Comparison of ENCODE assay signal across 2 cellular contexts in the genomic region with DNA sequence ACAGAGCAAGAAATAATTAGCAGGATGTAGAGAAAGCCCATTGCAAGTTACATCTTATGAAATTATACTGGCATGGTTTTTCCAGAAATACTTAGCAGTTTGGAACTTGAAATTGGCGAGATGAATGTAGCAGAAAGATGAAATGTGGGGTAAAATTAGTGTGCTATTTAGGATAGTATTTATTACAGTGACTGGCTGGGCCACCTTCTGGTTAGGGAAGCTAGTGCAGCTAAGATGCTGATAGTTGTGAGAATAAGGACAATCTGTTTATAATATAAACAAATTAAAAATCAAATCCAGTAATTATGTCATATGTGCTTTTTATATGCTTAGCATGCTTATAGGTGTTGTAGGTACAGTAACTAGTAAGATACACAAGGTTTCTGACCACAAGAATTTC.
TF ChIP-seq lines count a peak whose summit lies in the region.

No MANE protein-coding gene starts in this region.

TF ChIP-seq in HCT116, 20 proteins besides CTCF, POLR2A, EP300 and RAD21 (continued from another document):
- TF ChIP-seq, protein P1, sequence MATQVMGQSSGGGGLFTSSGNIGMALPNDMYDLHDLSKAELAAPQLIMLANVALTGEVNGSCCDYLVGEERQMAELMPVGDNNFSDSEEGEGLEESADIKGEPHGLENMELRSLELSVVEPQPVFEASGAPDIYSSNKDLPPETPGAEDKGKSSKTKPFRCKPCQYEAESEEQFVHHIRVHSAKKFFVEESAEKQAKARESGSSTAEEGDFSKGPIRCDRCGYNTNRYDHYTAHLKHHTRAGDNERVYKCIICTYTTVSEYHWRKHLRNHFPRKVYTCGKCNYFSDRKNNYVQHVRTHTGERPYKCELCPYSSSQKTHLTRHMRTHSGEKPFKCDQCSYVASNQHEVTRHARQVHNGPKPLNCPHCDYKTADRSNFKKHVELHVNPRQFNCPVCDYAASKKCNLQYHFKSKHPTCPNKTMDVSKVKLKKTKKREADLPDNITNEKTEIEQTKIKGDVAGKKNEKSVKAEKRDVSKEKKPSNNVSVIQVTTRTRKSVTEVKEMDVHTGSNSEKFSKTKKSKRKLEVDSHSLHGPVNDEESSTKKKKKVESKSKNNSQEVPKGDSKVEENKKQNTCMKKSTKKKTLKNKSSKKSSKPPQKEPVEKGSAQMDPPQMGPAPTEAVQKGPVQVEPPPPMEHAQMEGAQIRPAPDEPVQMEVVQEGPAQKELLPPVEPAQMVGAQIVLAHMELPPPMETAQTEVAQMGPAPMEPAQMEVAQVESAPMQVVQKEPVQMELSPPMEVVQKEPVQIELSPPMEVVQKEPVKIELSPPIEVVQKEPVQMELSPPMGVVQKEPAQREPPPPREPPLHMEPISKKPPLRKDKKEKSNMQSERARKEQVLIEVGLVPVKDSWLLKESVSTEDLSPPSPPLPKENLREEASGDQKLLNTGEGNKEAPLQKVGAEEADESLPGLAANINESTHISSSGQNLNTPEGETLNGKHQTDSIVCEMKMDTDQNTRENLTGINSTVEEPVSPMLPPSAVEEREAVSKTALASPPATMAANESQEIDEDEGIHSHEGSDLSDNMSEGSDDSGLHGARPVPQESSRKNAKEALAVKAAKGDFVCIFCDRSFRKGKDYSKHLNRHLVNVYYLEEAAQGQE (IDR thresholded peaks at IDR 0.05; ENCODE audit: low read depth), result no peak
- TF ChIP-seq CEBPB (IDR thresholded peaks at IDR 0.05; ENCODE audit: low read depth) (no peak), FOSL1 (IDR thresholded peaks at IDR 0.05; ENCODE audit: low read depth) (no peak)
- TF ChIP-seq, protein P2, sequence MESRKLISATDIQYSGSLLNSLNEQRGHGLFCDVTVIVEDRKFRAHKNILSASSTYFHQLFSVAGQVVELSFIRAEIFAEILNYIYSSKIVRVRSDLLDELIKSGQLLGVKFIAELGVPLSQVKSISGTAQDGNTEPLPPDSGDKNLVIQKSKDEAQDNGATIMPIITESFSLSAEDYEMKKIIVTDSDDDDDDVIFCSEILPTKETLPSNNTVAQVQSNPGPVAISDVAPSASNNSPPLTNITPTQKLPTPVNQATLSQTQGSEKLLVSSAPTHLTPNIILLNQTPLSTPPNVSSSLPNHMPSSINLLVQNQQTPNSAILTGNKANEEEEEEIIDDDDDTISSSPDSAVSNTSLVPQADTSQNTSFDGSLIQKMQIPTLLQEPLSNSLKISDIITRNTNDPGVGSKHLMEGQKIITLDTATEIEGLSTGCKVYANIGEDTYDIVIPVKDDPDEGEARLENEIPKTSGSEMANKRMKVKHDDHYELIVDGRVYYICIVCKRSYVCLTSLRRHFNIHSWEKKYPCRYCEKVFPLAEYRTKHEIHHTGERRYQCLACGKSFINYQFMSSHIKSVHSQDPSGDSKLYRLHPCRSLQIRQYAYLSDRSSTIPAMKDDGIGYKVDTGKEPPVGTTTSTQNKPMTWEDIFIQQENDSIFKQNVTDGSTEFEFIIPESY (IDR thresholded peaks at IDR 0.05; ENCODE audit: extremely low read depth, insufficient replicate concordance, low read length), result no peak

TF ChIP-seq in liver, 16 proteins besides CTCF, POLR2A, EP300 and RAD21 (continued from another document):
- TF ChIP-seq, protein P1 (IDR thresholded peaks at IDR 0.05), result no peak
- no peak for TF ChIP-seq EGR1 (IDR thresholded peaks at IDR 0.05; ENCODE audit: low read depth in 2 of 2)
- no peak for TF ChIP-seq NR2F2 (IDR thresholded peaks at IDR 0.05)
- no peak for TF ChIP-seq RXRA (IDR thresholded peaks at IDR 0.05)
- no peak for TF ChIP-seq HNF4G (IDR thresholded peaks at IDR 0.05)
TF ChIP-seq in liver: peak in this region for 0.
